ENCODE assay signal across 17 cellular contexts in the genomic region with DNA sequence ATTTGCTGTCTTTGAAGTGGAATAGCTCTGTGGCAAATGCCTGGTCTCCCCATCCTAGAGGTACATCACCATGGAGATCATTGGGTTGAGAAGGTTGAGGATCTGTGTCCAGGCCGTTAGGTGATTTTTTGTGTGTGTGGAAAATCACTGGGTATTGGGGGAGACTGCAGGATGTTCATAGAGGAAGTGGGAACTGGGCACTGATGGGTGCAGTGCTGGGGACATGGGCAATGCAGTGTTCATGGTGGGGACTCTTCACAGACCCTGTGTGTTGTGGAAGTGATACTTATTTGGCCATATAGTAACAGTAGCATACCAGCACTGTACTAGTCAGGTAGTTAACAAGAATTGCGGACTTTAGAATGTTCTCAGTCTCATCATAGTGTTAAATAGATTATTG.
"Had no signal": no experiment of that assay in that cellular context is flagged by ENCODE, and none has a peak within 500 bp of the region (broad histone marks: within the 10 kb centered on the region; RNA-seq: fewer than 3 reads in every experiment).

No MANE protein-coding gene starts in this region.

- H3K4me3 Mint-ChIP-seq: natural killer cell; neural crest cell; stimulated activated naive CD8-positive, alpha-beta T cell treated with anti-CD3 and anti-CD28 coated beads, Interleukin-15, Interleukin-2, amounts not matched to agents 100 ng/mL and 50 ng/mL, for 24 hours had no signal

- ATAC-seq: heart left ventricle, mucosa of descending colon, natural killer cell, upper lobe of right lung had no signal

- DNase-seq: cortex of kidney; dorsolateral prefrontal cortex; effector CD8-positive, alpha-beta T cell; foreskin melanocyte; heart left ventricle; hypothalamus; kidney glomerular epithelial cell; mucosa of descending colon; natural killer cell; posterior cingulate gyrus; small intestine; stimulated activated CD4-positive, alpha-beta T cell treated with anti-CD3 and anti-CD28 coated beads, Interleukin-12 subunit alpha, Interleukin-12 subunit beta, amount 100 ng/mL, for 4 hours; tibial artery; upper lobe of right lung had no signal

- H3K9me3 Mint-ChIP-seq: natural killer cell; neural crest cell; stimulated activated naive CD8-positive, alpha-beta T cell treated with anti-CD3 and anti-CD28 coated beads, Interleukin-15, Interleukin-2, amounts not matched to agents 100 ng/mL and 50 ng/mL, for 24 hours had no signal

- H3K36me3 Mint-ChIP-seq: natural killer cell had no signal

- H3K27me3 Mint-ChIP-seq: stimulated activated naive CD8-positive, alpha-beta T cell treated with anti-CD3 and anti-CD28 coated beads, Interleukin-15, Interleukin-2, amounts not matched to agents 100 ng/mL and 50 ng/mL, for 24 hours had no signal

- H3K4me3 ChIP-seq: dorsolateral prefrontal cortex, heart left ventricle, mucosa of descending colon, tibial artery, upper lobe of right lung had no signal

- H3K36me3 ChIP-seq: tibial artery, upper lobe of right lung had no signal

- FAIRE-seq: islet of Langerhans, small intestine had no signal

- H3K27ac ChIP-seq: dorsolateral prefrontal cortex, heart left ventricle, tibial artery, upper lobe of right lung had no signal

- H3K27me3 ChIP-seq: dorsolateral prefrontal cortex, heart left ventricle, tibial artery, upper lobe of right lung had no signal

- H3K9me3 ChIP-seq: heart left ventricle, mucosa of descending colon, tibial artery, upper lobe of right lung had no signal

- H3K27ac Mint-ChIP-seq: natural killer cell; stimulated activated naive CD8-positive, alpha-beta T cell treated with anti-CD3 and anti-CD28 coated beads, Interleukin-15, Interleukin-2, amounts not matched to agents 100 ng/mL and 50 ng/mL, for 24 hours had no signal
